In genomic region chr6:537114-537513, GRCh38 we compare ENCODE assay signal across 24 cellular contexts.
"Had no signal": no experiment of that assay in that cellular context is flagged by ENCODE, and none has a peak within 500 bp of the region (broad histone marks: within the 10 kb centered on the region; RNA-seq: fewer than 3 reads in every experiment).

No MANE protein-coding gene starts in this region.

- H3K27me3 ChIP-seq: cardiac muscle cell, Peyer's patch, SJSA1 had no signal

- H3K9me3 ChIP-seq: Peyer's patch, SJSA1 had no signal

- FAIRE-seq: astrocyte had no signal

- H3K27ac ChIP-seq: cardiac muscle cell, Peyer's patch, RWPE1, SJSA1 had no signal

- H3K4me3 ChIP-seq: cardiac muscle cell, Peyer's patch, SJSA1 had no signal

- H3K4me1 ChIP-seq: Peyer's patch, SJSA1 had no signal

- DNase-seq: activated CD4-positive, alpha-beta memory T cell treated with anti-CD3 and anti-CD28 coated beads for 36 hours; activated CD4-positive, alpha-beta T cell treated with anti-CD3 and anti-CD28 coated beads, Interleukin-2, amount 10 ng/mL, durations not matched to agents 7 days and 5 days; activated CD4-positive, CD25-positive, alpha-beta regulatory T cell treated with anti-CD3 and anti-CD28 coated beads, Interleukin-2, amount 50 U/mL, for 72 hours; activated CD8-positive, alpha-beta memory T cell treated with anti-CD3 and anti-CD28 coated beads for 24 hours; activated effector memory CD4-positive, alpha-beta T cell treated with anti-CD3 and anti-CD28 coated beads, Interleukin-2, amount 50 U/mL, for 16 hours; activated naive CD4-positive, alpha-beta T cell treated with anti-CD3 and anti-CD28 coated beads for 36 hours; activated T-cell treated with anti-CD3 and anti-CD28 coated beads, Interleukin-2, amount 50 U/mL, for 4 hours; amygdala; Karpas-422; MM.1S; NCI-H1105; NCI-H1436; NCI-H1694 treated with DMSO at 0.1 percent for 48 hours; NCI-H2081; NCI-H510A treated with DMSO at 0.1 percent for 48 hours; NCI-H69; Peyer's patch; SHP77; T-helper 17 cell; T-helper 9 cell had no signal

- H3K36me3 ChIP-seq: cardiac muscle cell had no signal
